26 cellular contexts compared by ENCODE assay signal in the genomic region with DNA sequence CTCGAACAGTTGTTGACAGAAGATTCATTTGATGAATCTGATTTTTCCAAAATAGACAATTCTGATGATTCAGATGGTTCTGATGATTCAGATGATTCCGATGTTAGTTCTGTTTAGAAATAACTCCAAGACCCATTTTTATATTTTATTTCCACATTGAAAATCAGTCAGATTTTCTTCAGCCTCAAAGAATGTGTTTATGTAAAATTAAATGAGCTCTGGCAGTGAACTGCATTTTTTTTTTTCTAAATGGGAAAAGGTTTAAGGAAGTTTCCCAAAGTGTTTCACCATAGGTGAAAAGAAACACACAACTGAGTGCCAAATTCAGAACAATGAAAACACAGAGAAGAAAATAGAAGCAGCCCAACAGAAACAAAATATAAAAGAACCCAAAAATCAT.
"Had no signal": no experiment of that assay in that cellular context is flagged by ENCODE, and none has a peak within 500 bp of the region (broad histone marks: within the 10 kb centered on the region; RNA-seq: fewer than 3 reads in every experiment).

No MANE protein-coding gene starts in this region.

- ATAC-seq: activated CD4-positive, CD25-positive, alpha-beta regulatory T cell treated with anti-CD3 and anti-CD28 coated beads, Interleukin-2, amount 50 U/mL, for 24 hours; activated CD8-positive, alpha-beta T cell treated with anti-CD3 and anti-CD28 coated beads for 36 hours; activated T-cell treated with anti-CD3 and anti-CD28 coated beads, Interleukin-2, amount 50 U/mL, for 72 hours; Right ventricle myocardium inferior; T-cell had no signal

- H3K4me3 Mint-ChIP-seq: activated CD8-positive, alpha-beta T cell treated with anti-CD3 and anti-CD28 coated beads for 36 hours; activated naive CD4-positive, alpha-beta T cell treated with anti-CD3 and anti-CD28 coated beads, Interleukin-2, amount 50 U/mL, for 24 hours; activated T-cell treated with anti-CD3 and anti-CD28 coated beads, Interleukin-2, amount 50 U/mL, for 72 hours; T-cell had no signal

- H3K36me3 ChIP-seq: WERI-Rb-1 had no signal

- H3K27ac Mint-ChIP-seq: activated CD8-positive, alpha-beta T cell treated with anti-CD3 and anti-CD28 coated beads for 36 hours; activated naive CD4-positive, alpha-beta T cell treated with anti-CD3 and anti-CD28 coated beads, Interleukin-2, amount 50 U/mL, for 24 hours; activated T-cell treated with anti-CD3 and anti-CD28 coated beads, Interleukin-2, amount 50 U/mL, for 72 hours; T-cell had no signal

- H3K4me3 ChIP-seq: SK-N-MC had no signal

- FAIRE-seq: bronchial epithelial cell had no signal

- H3K9me3 Mint-ChIP-seq: activated naive CD4-positive, alpha-beta T cell treated with anti-CD3 and anti-CD28 coated beads, Interleukin-2, amount 50 U/mL, for 24 hours; activated T-cell treated with anti-CD3 and anti-CD28 coated beads, Interleukin-2, amount 50 U/mL, for 72 hours had no signal

- DNase-seq: activated CD4-positive, alpha-beta T cell treated with anti-CD3 and anti-CD28 coated beads for 4 hours; activated CD8-positive, alpha-beta memory T cell treated with anti-CD3 and anti-CD28 coated beads, Interleukin-2, amount 50 U/mL, for 4 hours; activated CD8-positive, alpha-beta T cell treated with anti-CD3 and anti-CD28 coated beads for 36 hours; activated naive CD4-positive, alpha-beta T cell; activated T-cell treated with anti-CD3 and anti-CD28 coated beads, Interleukin-2, amount 50 U/mL, for 72 hours; aorta; central memory CD4-positive, alpha-beta T cell; KG1; MV-4-11; NCI-H1092 treated with DMSO at 0.1 percent for 48 hours; NCI-H1417 treated with DMSO at 0.1 percent for 48 hours; NCI-H1694; NCI-H2029; NCI-H2107; NCI-H2171 treated with DMSO at 0.1 percent for 48 hours; NCI-H226; NCI-H526 treated with DMSO at 0.1 percent for 48 hours; NCI-H82; RPMI8226; T-cell; WERI-Rb-1 had no signal

- H3K36me3 Mint-ChIP-seq: activated naive CD4-positive, alpha-beta T cell treated with anti-CD3 and anti-CD28 coated beads, Interleukin-2, amount 50 U/mL, for 24 hours; T-cell had no signal

- H3K27ac ChIP-seq: SK-N-MC, WERI-Rb-1 had no signal

- H3K4me1 Mint-ChIP-seq: activated naive CD4-positive, alpha-beta T cell treated with anti-CD3 and anti-CD28 coated beads, Interleukin-2, amount 50 U/mL, for 24 hours; T-cell had no signal
